In the genomic region with DNA sequence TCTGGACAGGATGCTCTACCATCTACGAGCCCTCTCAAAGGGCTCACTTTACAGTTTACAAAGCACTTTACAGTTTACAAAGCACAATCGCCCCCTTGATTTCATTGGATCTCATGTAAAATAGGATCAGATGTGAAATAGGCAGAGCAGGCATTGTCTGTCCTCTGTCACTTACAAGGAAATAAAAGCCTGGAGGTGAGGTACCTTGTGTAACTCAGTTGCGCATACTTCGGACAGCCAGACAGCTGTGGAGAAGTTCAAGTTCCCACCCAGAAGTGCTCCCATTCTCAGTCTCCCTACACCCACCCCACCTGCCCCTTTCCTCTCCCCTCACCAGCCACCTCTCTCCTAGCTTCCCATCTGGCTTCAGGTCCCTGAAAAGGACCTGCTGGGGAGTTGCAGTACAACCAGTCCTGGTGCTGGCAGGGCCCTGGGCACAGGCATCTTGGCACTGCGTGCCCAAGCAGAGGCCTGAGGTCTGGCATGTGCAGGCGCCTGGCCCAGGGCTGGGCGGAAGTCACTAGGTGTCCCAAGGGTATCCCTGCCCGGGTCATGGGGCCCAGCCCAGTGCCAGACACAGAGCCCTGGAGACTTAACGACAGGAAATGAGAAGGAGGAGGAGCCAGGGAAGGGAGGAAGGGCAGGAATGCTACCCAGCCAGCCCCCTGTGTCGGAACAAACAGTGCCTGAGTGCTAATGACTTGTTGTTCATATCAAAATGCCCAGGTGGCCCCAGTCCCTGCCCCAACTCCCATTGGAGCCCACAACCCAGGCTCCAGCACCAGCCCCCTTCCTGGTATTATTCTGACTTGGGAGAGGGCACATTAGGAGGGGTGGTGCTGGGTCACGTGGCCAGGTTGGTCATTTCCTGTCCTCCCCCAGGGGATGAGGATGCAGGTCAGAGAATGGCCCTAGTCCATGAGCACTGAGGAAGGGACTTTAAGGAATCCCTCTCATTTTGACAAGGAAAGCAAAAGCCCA, we compare ENCODE assay signal across 8 cellular contexts. TPM values are rescaled to one million over a fixed set of nuclear protein-coding genes. Genes with fewer than 3 reads are reported as not detected.
DNase-seq lines count a peak whose midpoint lies in the region; ATAC-seq and TF ChIP-seq lines count a peak whose summit lies in the region.

No MANE protein-coding gene starts in this region.

- H3K4me3 ChIP-seq in colonic mucosa (no peak overlapping the region), vagina (no peak overlapping the region)

- DNase-seq in NCI-H2029 (lab: John Stamatoyannopoulos, UW) (peak; percentile 46), NCI-H2029 treated with DMSO at 0.1 percent for 48 hours (lab: John Stamatoyannopoulos, UW) (no peak), colonic mucosa (peak; percentile 76), memory B cell (ENCODE audit: low spot score in 2 of 2) (no peak), vagina (ENCODE audit: extremely low spot score in 2 of 2) (no peak), SIG-M5 (lab: John Stamatoyannopoulos, UW) (no peak), NCI-H524 treated with DMSO at 0.1 percent for 48 hours (lab: John Stamatoyannopoulos, UW) (no peak)

- H3K4me1 Mint-ChIP-seq in memory B cell, result peaks cover 47% of the 10 kb centered on the region

- ATAC-seq in memory B cell (ENCODE audit: low read depth) (no peak), GM18907 (IDR thresholded peaks at IDR 0.05; ENCODE audit: unreplicated experiment) (no peak)

- intact Hi-C loops in colonic mucosa (cut with DNase I) (no loop called here), vagina (cut with DNase I) (no loop called here)

- no peak for TF ChIP-seq CTCF in colonic mucosa (IDR thresholded peaks at IDR 0.05)
- TF ChIP-seq CTCF in vagina (IDR thresholded peaks at IDR 0.05), result no peak

- H3K9me3 ChIP-seq in colonic mucosa (no peaks in the 10 kb centered on the region), vagina (no peaks in the 10 kb centered on the region)

- no peaks in the 10 kb centered on the region for H3K36me3 Mint-ChIP-seq in memory B cell

- no peak for TF ChIP-seq POLR2A in vagina (IDR thresholded peaks at IDR 0.05)

- H3K9ac ChIP-seq in colonic mucosa (ENCODE audit: low read depth in 2 of 2, low read length in 2 of 2), result peak overlapping the region in 1 of 2 donors; percentile 66

- peak overlapping the region; percentile 45 for H3K27ac Mint-ChIP-seq in memory B cell

- H3K36me3 ChIP-seq in colonic mucosa, result no peaks in the 10 kb centered on the region
- peaks cover 0 to 8% of the 10 kb centered on the region in 2 donors for H3K36me3 ChIP-seq in vagina

- peak overlapping the region; percentile 66 for H3K27ac ChIP-seq in colonic mucosa
- peak overlapping the region; percentile 66 for H3K27ac ChIP-seq in vagina

- peak overlapping the region; percentile 14 for H3K4me3 Mint-ChIP-seq in memory B cell

- H3K9me3 Mint-ChIP-seq in memory B cell, result no peaks in the 10 kb centered on the region

- H3K4me1 ChIP-seq in colonic mucosa (peaks cover 27% of the 10 kb centered on the region), vagina (peaks cover 67% of the 10 kb centered on the region)

- no peaks in the 10 kb centered on the region for H3K27me3 ChIP-seq in colonic mucosa
- H3K27me3 ChIP-seq in vagina, result no peaks in the 10 kb centered on the region

- H3K27me3 Mint-ChIP-seq in memory B cell, result no peaks in the 10 kb centered on the region

RNA-seq across cellular contexts. Expression of a gene that starts 5.4 kb away (rescaled TPM):
- total RNA-seq in colonic mucosa, result 10 to 100 TPM; 10.1 TPM
- total RNA-seq in vagina, result 52.3 TPM

RNA-seq across cellular contexts. Expression of a gene that starts 19.7 kb away (rescaled TPM):
- 10 to 100 TPM; 12.2 to 17.9 TPM for total RNA-seq in colonic mucosa
- 20.9 TPM for total RNA-seq in vagina

RNA-seq across cellular contexts. Expression of a gene that starts 28.0 kb away (rescaled TPM):
- total RNA-seq in colonic mucosa, result not detected
- total RNA-seq in vagina, result 21.4 TPM

RNA-seq across cellular contexts. Expression of a gene that starts 47.5 kb away (rescaled TPM):
- total RNA-seq in colonic mucosa, result 10 to 100 TPM; 16.7 to 17.0 TPM
- 19.2 TPM for total RNA-seq in vagina

Comparison
In these comparisons a context has a peak if more than half of its experiments do, and no peak if none do; other contexts are left out.
1. DNase-seq: peak in NCI-H2029 (single experiment) and colonic mucosa (single experiment); none in NCI-H2029 treated with DMSO at 0.1 percent for 48 hours (single experiment), memory B cell (0 of 2), vagina (0 of 2), SIG-M5 (single experiment) and NCI-H524 treated with DMSO at 0.1 percent for 48 hours (single experiment).
2. RNA of a gene that starts 28.0 kb away (total RNA-seq): 21.4 TPM in vagina (single experiment); not detected in colonic mucosa; every median in the first group is over 10 times any median in the second.